Comparison of ENCODE assay signal across 21 cellular contexts in genomic region chr9:137438591-137439157, GRCh38. TPM values are rescaled to one million over a fixed set of nuclear protein-coding genes. Genes with fewer than 3 reads are reported as not detected.
DNase-seq lines count a peak whose midpoint lies in the region; ATAC-seq, FAIRE-seq and TF ChIP-seq lines count a peak whose summit lies in the region.
"Had no signal": no experiment of that assay in that cellular context is flagged by ENCODE, and none has a peak within 500 bp of the region (broad histone marks: within the 10 kb centered on the region; RNA-seq: fewer than 3 reads in every experiment).

No MANE protein-coding gene starts in this region.

- ATAC-seq in Right ventricle myocardium superior (ENCODE audit: poor library complexity) (no peak), left ventricle myocardium superior (no peak), psoas muscle (no peak), GM21529 (IDR thresholded peaks at IDR 0.05; ENCODE audit: unreplicated experiment) (no peak)
- ATAC-seq: GM12878, GM23338, HCT116 had no signal

- H3K4me3 ChIP-seq in left ventricle myocardium inferior (no peak overlapping the region), HEK293 (ENCODE audit: low read depth, low read length) (no peak overlapping the region), psoas muscle (no peak overlapping the region), small intestine (ENCODE audit: low read depth in 1 of 2, low read length in 2 of 2) (peak overlapping the region in 1 of 2 donors; percentile 4), SK-N-SH (ENCODE audit: low read depth in 2 of 2, low read length in 1 of 2) (no peak overlapping the region)
- H3K4me3 ChIP-seq: BLaER1 treated with 17β-estradiol and CSF1 and Interleukin-3, amounts not matched to agents 10 nM and 100 nM; GM12878; GM23338 had no signal

- no peaks in the 10 kb centered on the region for H3K9me3 ChIP-seq in left ventricle myocardium inferior (replicated peaks)
- H3K9me3 ChIP-seq in HEK293 (ENCODE audit: control insufficient read depth, insufficient read depth, low read depth, low read length), result no peaks in the 10 kb centered on the region
- H3K9me3 ChIP-seq in psoas muscle, result no peaks in the 10 kb centered on the region
- no peaks in the 10 kb centered on the region for H3K9me3 ChIP-seq in small intestine (ENCODE audit: control insufficient read depth, low read depth)
- no peaks in the 10 kb centered on the region for H3K9me3 ChIP-seq in SK-N-SH

- CTCF ChIA-PET in HEK293 (lab: Yijun Ruan, JAX), result no interaction called here
- CTCF ChIA-PET in SK-N-SH (lab: Yijun Ruan, JAX), result interaction anchor here (1.3 kb wide), 1 partner anchor 16 kb away, joined by 3 read pairs; the partner anchor contains the start of gene EXD3

- TF ChIP-seq RAD21 in SK-N-SH (IDR thresholded peaks at IDR 0.05; ENCODE audit: low read length), result no peak

- H3K27ac ChIP-seq in left ventricle myocardium inferior (replicated peaks) (no peak overlapping the region), HEK293 (ENCODE audit: extremely low read depth, low read depth, low read length) (no peak overlapping the region), psoas muscle (no peak overlapping the region), small intestine (ENCODE audit: low read depth in 1 of 2, low read length in 1 of 2) (no peak overlapping the region), SK-N-SH (ENCODE audit: low read depth in 2 of 2, low read length in 1 of 2) (no peak overlapping the region)
- H3K27ac ChIP-seq: BLaER1 treated with 17β-estradiol and CSF1 and Interleukin-3, amounts not matched to agents 10 nM and 100 nM had no signal

- H3K27me3 ChIP-seq in left ventricle myocardium inferior (ENCODE audit: low read depth) (peaks cover 38% of the 10 kb centered on the region), psoas muscle (ENCODE audit: insufficient read depth in 3 of 3, low read length in 2 of 3) (peaks cover 0 to 44% (median 5%) of the 10 kb centered on the region in 3 donors), small intestine (ENCODE audit: control insufficient read depth in 2 of 2, insufficient read depth in 2 of 2, low read length in 2 of 2) (no peaks in the 10 kb centered on the region), SK-N-SH (ENCODE audit: insufficient read depth) (peaks cover 4% of the 10 kb centered on the region; the same call in 1 of the 2 replicates)

- H3K4me2 ChIP-seq in SK-N-SH, result no peak overlapping the region
- H3K4me2 ChIP-seq: GM23338 had no signal

- POLR2A ChIA-PET in HEK293 (lab: Yijun Ruan, JAX) (no interaction called here), SK-N-SH (lab: Yijun Ruan, JAX) (no interaction called here)

- H3K4me1 ChIP-seq in left ventricle myocardium inferior (peaks cover 18% of the 10 kb centered on the region), HEK293 (ENCODE audit: control insufficient read depth, insufficient read depth, low read length) (no peaks in the 10 kb centered on the region), psoas muscle (peaks cover 5% of the 10 kb centered on the region), small intestine (ENCODE audit: control insufficient read depth in 2 of 2, insufficient read depth in 1 of 2, low read depth in 1 of 2, low read length in 1 of 2) (no peaks in the 10 kb centered on the region), SK-N-SH (ENCODE audit: control insufficient read depth in 1 of 2, insufficient read depth in 2 of 2, low read depth in 1 of 2, low read length in 1 of 2) (peaks cover 3 to 4% of the 10 kb centered on the region in 2 experiments; a peak in 2 of 4 replicates)

- intact Hi-C loops in Right ventricle myocardium superior (cut with DNase I) (no loop called here), left ventricle myocardium inferior (cut with micrococcal nuclease) (no loop called here), left ventricle myocardium superior (cut with micrococcal nuclease) (no loop called here), psoas muscle (cut with DNase I) (no loop called here)

- H2AFZ ChIP-seq in SK-N-SH (ENCODE audit: low read depth), result no peak overlapping the region
- H2AFZ ChIP-seq: GM23338 had no signal

- no peak for TF ChIP-seq EP300 in SK-N-SH (IDR thresholded peaks at IDR 0.05; ENCODE audit: borderline replicate concordance in 1 of 2, low read depth in 1 of 2, low read length in 1 of 2)

- H4K20me1 ChIP-seq in SK-N-SH (ENCODE audit: insufficient read depth), result no peaks in the 10 kb centered on the region

- TF ChIP-seq CTCF in left ventricle myocardium inferior (IDR thresholded peaks at IDR 0.05; ENCODE audit: borderline replicate concordance) (no peak), HEK293 (tag by site-specific recombination; IDR thresholded peaks at IDR 0.05) (no peak), psoas muscle (IDR thresholded peaks at IDR 0.05) (no peak), SK-N-SH (IDR thresholded peaks at IDR 0.05) (no peak)

- H3K36me3 ChIP-seq in left ventricle myocardium inferior, result no peaks in the 10 kb centered on the region
- H3K36me3 ChIP-seq in HEK293 (ENCODE audit: control insufficient read depth in 2 of 2, insufficient read depth in 1 of 2, low read length in 2 of 2), result no peaks in the 10 kb centered on the region
- no peaks in the 10 kb centered on the region for H3K36me3 ChIP-seq in psoas muscle (ENCODE audit: insufficient read depth in 1 of 2, low read depth in 1 of 2)
- no peaks in the 10 kb centered on the region for H3K36me3 ChIP-seq in small intestine (ENCODE audit: control insufficient read depth in 2 of 2, insufficient read depth in 2 of 2, low read length in 2 of 2)
- no peaks in the 10 kb centered on the region for H3K36me3 ChIP-seq in SK-N-SH (replicated peaks in 1 of 2; ENCODE audit: control insufficient read depth in 1 of 2, insufficient read depth in 2 of 2, low read length in 1 of 2)
- H3K36me3 ChIP-seq: BLaER1 treated with 17β-estradiol and CSF1 and Interleukin-3, amounts not matched to agents 10 nM and 100 nM had no signal

- FAIRE-seq in small intestine (lab: Jason Lieb, UNC), result no peak
- FAIRE-seq: A204.1, GM12878, GM18507 had no signal

- H3F3A ChIP-seq in SK-N-SH (replicated peaks; ENCODE audit: insufficient read depth), result peaks cover 5% of the 10 kb centered on the region

- WGBS in psoas muscle, 3 donors, result 72 to 74% (median 73%) methylated on average over 12 to 22 of the region's 22 CpGs
- WGBS in small intestine, 3 donors, result 34 to 78% (median 44%) methylated on average over 18 to 22 of the region's 22 CpGs
- 33% methylated on average over 3 of the region's 22 CpGs for WGBS in SK-N-SH (ENCODE audit: low lambda C conversion rate)

- no peak overlapping the region for H3K9ac ChIP-seq in SK-N-SH
- H3K9ac ChIP-seq: BLaER1 treated with 17β-estradiol and CSF1 and Interleukin-3, amounts not matched to agents 10 nM and 100 nM had no signal

- H3K9me2 ChIP-seq in SK-N-SH, result no peaks in the 10 kb centered on the region

- peak; percentile 13 for DNase-seq in Right ventricle myocardium superior
- no peak for DNase-seq in left ventricle myocardium inferior
- peak; percentile 14 for DNase-seq in left ventricle myocardium superior
- peak; percentile 6 to 29 for DNase-seq in psoas muscle
- no peak for DNase-seq in small intestine
- DNase-seq in SK-N-SH, result no peak
- DNase-seq: GDM1, NCI-H1417, NCI-H187 treated with DMSO at 0.1 percent for 48 hours, NCI-H2171 treated with DMSO at 0.1 percent for 48 hours, NCI-H748 treated with DMSO at 0.1 percent for 48 hours, SHP77 had no signal

- H3K79me2 ChIP-seq in SK-N-SH (ENCODE audit: insufficient read depth), result no peaks in the 10 kb centered on the region

TF ChIP-seq in HEK293, 187 proteins besides CTCF, POLR2A, EP300 and RAD21 (continues in another document):
- no peak for TF ChIP-seq ZNF514 (tag by site-specific recombination; IDR thresholded peaks at IDR 0.05)
- no peak for TF ChIP-seq ZNF266 (tag by site-specific recombination; IDR thresholded peaks at IDR 0.05; ENCODE audit: low read depth)
- 0 out of 2 replicates have a peak, but pooled peaks have one; percentile 17 for TF ChIP-seq ZBTB7A (tag by site-specific recombination; IDR thresholded peaks at IDR 0.05; ENCODE audit: low read depth)

TF ChIP-seq in SK-N-SH, 30 proteins besides CTCF, POLR2A, EP300 and RAD21 (continues in another document):
- TF ChIP-seq RCOR1 (IDR thresholded peaks at IDR 0.05; ENCODE audit: low read length), result no peak
- TF ChIP-seq RFX5 (IDR thresholded peaks at IDR 0.05; ENCODE audit: low read length), result no peak
- no peak for TF ChIP-seq GATA2 (CRISPR knock-in tag; IDR thresholded peaks at IDR 0.05)

RNA-seq across cellular contexts. Expression of gene ENTPD8, which starts 2.5 kb away (rescaled TPM):
- total RNA-seq in Right ventricle myocardium superior (not detected), left ventricle myocardium inferior (not detected), left ventricle myocardium superior (not detected), psoas muscle (not detected)
- polyA plus RNA-seq in psoas muscle (under 1 TPM in 1 of 3 donors, not detected in 2; 0.01 TPM), small intestine (10 to 100 TPM; 15.9 to 85.4 (median 62.8) TPM), SK-N-SH (2012; rRNA removed) (0.18 and 0.30 TPM in 2 replicates)
- polyA plus RNA-seq in SK-N-SH (2012; cell fraction: cytosol; rRNA removed), result 0.03 and 0.12 TPM in 2 replicates
- polyA plus RNA-seq in SK-N-SH (2012; cell fraction: nucleus; rRNA removed), result 2.2 and 2.6 TPM in 2 replicates
- total RNA-seq: GM12878, NCI-H460 had no signal
- polyA plus RNA-seq: GM12878 had no signal

RNA-seq across cellular contexts. Expression of gene NOXA1, which starts 15.5 kb away (rescaled TPM):
- total RNA-seq in Right ventricle myocardium superior (1.7 TPM), left ventricle myocardium inferior (2.0 TPM), left ventricle myocardium superior (1.9 TPM), psoas muscle (1 to 10 TPM in 3 of 4 donors, under 1 TPM in 1; 0.62 to 5.1 (median 2.5) TPM)
- polyA plus RNA-seq in psoas muscle (1 to 10 TPM in 1 of 3 donors, under 1 TPM in 2; 0.43 to 1.0 (median 0.83) TPM), small intestine (10 to 100 TPM in 2 of 3 donors, 1 to 10 TPM in 1; 8.0 to 38.0 (median 24.9) TPM), SK-N-SH (2012; rRNA removed) (0.39 and 0.67 TPM in 2 replicates)
- 0.12 and 0.22 TPM in 2 replicates for polyA plus RNA-seq in SK-N-SH (2012; cell fraction: cytosol; rRNA removed)
- 5.1 and 9.4 TPM in 2 replicates for polyA plus RNA-seq in SK-N-SH (2012; cell fraction: nucleus; rRNA removed)
- total RNA-seq: GM12878 had no signal

RNA-seq across cellular contexts. Expression of gene EXD3, which starts 15.7 kb away (rescaled TPM):
- total RNA-seq in Right ventricle myocardium superior (6.9 TPM), left ventricle myocardium inferior (9.2 TPM), left ventricle myocardium superior (8.3 TPM), psoas muscle (10 to 100 TPM in 2 of 4 donors, 1 to 10 TPM in 2; 6.7 to 11.2 (median 9.7) TPM)
- polyA plus RNA-seq in psoas muscle (1 to 10 TPM; 5.7 to 9.9 (median 7.2) TPM), small intestine (10 to 100 TPM; 15.0 to 36.2 (median 28.6) TPM), SK-N-SH (2012; rRNA removed) (11.5 and 14.2 TPM in 2 replicates)
- 5.2 and 7.4 TPM in 2 replicates for polyA plus RNA-seq in SK-N-SH (2012; cell fraction: cytosol; rRNA removed)
- polyA plus RNA-seq in SK-N-SH (2012; cell fraction: nucleus; rRNA removed), result 50.1 and 63.9 TPM in 2 replicates

RNA-seq across cellular contexts. Expression of gene NSMF, which starts 20.5 kb away (rescaled TPM):
- total RNA-seq in Right ventricle myocardium superior, result 10.0 TPM
- total RNA-seq in left ventricle myocardium inferior, result 9.8 TPM
- total RNA-seq in left ventricle myocardium superior, result 10.2 TPM
- 10 to 100 TPM in 1 of 4 donors, 1 to 10 TPM in 3; 4.8 to 11.2 (median 6.4) TPM for total RNA-seq in psoas muscle
- polyA plus RNA-seq in psoas muscle, result 10 to 100 TPM in 1 of 3 donors, 1 to 10 TPM in 2; 4.9 to 11.0 (median 5.7) TPM
- polyA plus RNA-seq in small intestine, result 10 to 100 TPM; 34.0 to 76.9 (median 57.3) TPM
- 58.6 and 58.8 TPM in 2 replicates for polyA plus RNA-seq in SK-N-SH (2012; rRNA removed)
- polyA plus RNA-seq in SK-N-SH (2012; cell fraction: cytosol; rRNA removed), result 23.7 and 36.2 TPM in 2 replicates
- polyA plus RNA-seq in SK-N-SH (2012; cell fraction: nucleus; rRNA removed), result 185 and 220 TPM in 2 replicates

Comparison
In these comparisons a context has a peak if more than half of its experiments do, and no peak if none do; other contexts are left out.
1. DNase-seq: peak in Right ventricle myocardium superior (single experiment), left ventricle myocardium superior (single experiment) and psoas muscle (2 of 2); none in left ventricle myocardium inferior (single experiment), small intestine (single experiment) and SK-N-SH (single experiment).